ENCODE assay signal across 12 cellular contexts in genomic region chr17:43772877-43773648, GRCh38. TPM values are rescaled to one million over a fixed set of nuclear protein-coding genes. Genes with fewer than 3 reads are reported as not detected.
A peak's percentile ranks its signal among the peaks of the same experiment; 100 is the strongest.
DNase-seq lines count a peak whose midpoint lies in the region; ATAC-seq and TF ChIP-seq lines count a peak whose summit lies in the region.
"Had no signal": no experiment of that assay in that cellular context is flagged by ENCODE, and none has a peak within 500 bp of the region (broad histone marks: within the 10 kb centered on the region; RNA-seq: fewer than 3 reads in every experiment).

No MANE protein-coding gene starts in this region.

- intact Hi-C loops in sigmoid colon (cut with DNase I), result loop anchor here (10.0 kb wide), 1 partner anchor 388 kb away; no protein-coding TSS in a partner anchor

- TF ChIP-seq POLR2A in sigmoid colon (IDR thresholded peaks at IDR 0.05), result no peak

- no peak for TF ChIP-seq CTCF in sigmoid colon (IDR thresholded peaks at IDR 0.05)

- peaks cover 0 to 57% (median 36%) of the 10 kb centered on the region in 4 donors for H3K4me1 ChIP-seq in sigmoid colon

- no peaks in the 10 kb centered on the region for H3K9me3 ChIP-seq in sigmoid colon

- H3K4me3 ChIP-seq in sigmoid colon, result no peak overlapping the region
- H3K4me3 ChIP-seq: GM12878 had no signal

- H3K36me3 ChIP-seq in sigmoid colon, result peaks cover 39 to 74% (median 49%) of the 10 kb centered on the region in 4 donors

- H3K27ac ChIP-seq in sigmoid colon, result peak overlapping the region in 3 of 4 donors; percentile 6 to 20 (median 17)

- peak; percentile 94 for DNase-seq in GDM1 (lab: John Stamatoyannopoulos, UW)
- DNase-seq in SIG-M5 (lab: John Stamatoyannopoulos, UW), result peak; percentile 90
- peak; percentile 37 for DNase-seq in islet precursor cell
- DNase-seq in sigmoid colon, result no peak
- DNase-seq in NCI-H2171 treated with DMSO at 0.1 percent for 48 hours (lab: John Stamatoyannopoulos, UW), result no peak
- no peak for DNase-seq in NCI-H446 treated with DMSO at 0.1 percent for 48 hours (lab: John Stamatoyannopoulos, UW)
- DNase-seq: activated CD4-positive, alpha-beta T cell treated with anti-CD3 and anti-CD28 coated beads for 36 hours; occipital lobe; SHP77 had no signal

- no peaks in the 10 kb centered on the region for H3K27me3 ChIP-seq in sigmoid colon

- TF ChIP-seq EP300 in sigmoid colon (IDR thresholded peaks at IDR 0.05), result no peak

- 51 to 52% methylated on average over 10 of the region's 10 CpGs for WGBS in sigmoid colon, 2 donors

- ATAC-seq in GM21786 (IDR thresholded peaks at IDR 0.05; ENCODE audit: unreplicated experiment) (no peak), HG02973 (IDR thresholded peaks at IDR 0.05; ENCODE audit: unreplicated experiment) (no peak)
- ATAC-seq: activated CD4-positive, alpha-beta T cell treated with anti-CD3 and anti-CD28 coated beads for 36 hours; GM12878 had no signal

RNA-seq across cellular contexts. Expression of gene DUSP3, which starts 5.7 kb away (rescaled TPM):
- 100 to 1,000 TPM in 3 of 4 donors, 10 to 100 TPM in 1; 70.4 to 140 (median 120) TPM for total RNA-seq in sigmoid colon
- 10 to 100 TPM; 32.3 to 57.1 (median 47.2) TPM for polyA plus RNA-seq in sigmoid colon

RNA-seq across cellular contexts. Expression of gene CFAP97D1, which starts 7.2 kb away (rescaled TPM):
- total RNA-seq in sigmoid colon, result not detected
- polyA plus RNA-seq in sigmoid colon, result not detected
- total RNA-seq: activated CD4-positive, alpha-beta T cell treated with anti-CD3 and anti-CD28 coated beads for 36 hours; GM12878; occipital lobe had no signal

RNA-seq across cellular contexts. Expression of gene SOST, which starts 14.5 kb away (rescaled TPM):
- total RNA-seq in sigmoid colon, result not detected
- polyA plus RNA-seq in sigmoid colon, result not detected
- total RNA-seq: activated CD4-positive, alpha-beta T cell treated with anti-CD3 and anti-CD28 coated beads for 36 hours; GM12878; occipital lobe had no signal
- polyA plus RNA-seq: GM12878 had no signal

RNA-seq across cellular contexts. Expression of gene MPP3, which starts 59.9 kb away (rescaled TPM):
- 10 to 100 TPM in 1 of 4 donors, 1 to 10 TPM in 3; 5.0 to 10.5 (median 6.0) TPM for total RNA-seq in sigmoid colon
- 1 to 10 TPM in 2 of 3 donors, under 1 TPM in 1; 0.23 to 1.9 (median 1.2) TPM for polyA plus RNA-seq in sigmoid colon
- total RNA-seq: GM12878 had no signal
- polyA plus RNA-seq: GM12878 had no signal

Comparison
In these comparisons a context has a peak if more than half of its experiments do, and no peak if none do; other contexts are left out.
1. DNase-seq: peak in GDM1 (single experiment), SIG-M5 (single experiment) and islet precursor cell (single experiment); none in sigmoid colon (single experiment), NCI-H2171 treated with DMSO at 0.1 percent for 48 hours (single experiment) and NCI-H446 treated with DMSO at 0.1 percent for 48 hours (single experiment).